Comparison of ENCODE assay signal across 9 cellular contexts in genomic region chr6:30782425-30783014, GRCh38. TPM values are rescaled to one million over a fixed set of nuclear protein-coding genes. Genes with fewer than 3 reads are reported as not detected.
DNase-seq lines count a peak whose midpoint lies in the region; ATAC-seq and TF ChIP-seq lines count a peak whose summit lies in the region.
"Had no signal": no experiment of that assay in that cellular context is flagged by ENCODE, and none has a peak within 500 bp of the region (broad histone marks: within the 10 kb centered on the region; RNA-seq: fewer than 3 reads in every experiment).

No MANE protein-coding gene starts in this region.

- H4K91ac ChIP-seq in IMR-90 (ENCODE audit: insufficient read depth, low read depth, low read length), result peak overlapping the region; percentile 83

- peak overlapping the region; percentile 86 for H2AK5ac ChIP-seq in IMR-90 (ENCODE audit: low read depth, low read length)

- H3K9me3 ChIP-seq in IMR-90 (ENCODE audit: control insufficient read depth, insufficient read depth, low read length) (no peaks in the 10 kb centered on the region), mammary epithelial cell (replicated peaks; ENCODE audit: insufficient read depth, low read length) (no peaks in the 10 kb centered on the region), muscle layer of duodenum (ENCODE audit: control insufficient read depth in 1 of 2, low read length in 2 of 2) (no peaks in the 10 kb centered on the region)

- dilution Hi-C loops in IMR-90 (cut with HindIII; ENCODE audit: low sequenced_read_pairs, unreplicated experiment), result no loop called here
- dilution Hi-C loops in mammary epithelial cell (cut with HindIII; ENCODE audit: low sequenced_read_pairs), result loop anchor here (5.0 kb wide), 2 partner anchors 35 to 100 kb away; no protein-coding TSS in a partner anchor

- H3K9me1 ChIP-seq in IMR-90 (ENCODE audit: insufficient read depth, low read length), result peaks cover 19% of the 10 kb centered on the region

- H3K27me3 ChIP-seq in IMR-90 (ENCODE audit: control insufficient read depth, insufficient read depth, low read length) (no peaks in the 10 kb centered on the region), mammary epithelial cell (ENCODE audit: insufficient read depth, low read length) (no peaks in the 10 kb centered on the region), muscle layer of duodenum (ENCODE audit: low read depth, low read length) (no peaks in the 10 kb centered on the region)
- H3K27me3 ChIP-seq: cardiac muscle cell had no signal

- peak overlapping the region; percentile 84 for H2BK120ac ChIP-seq in IMR-90 (ENCODE audit: low read depth, low read length)

- peak overlapping the region; percentile 82 for H3K23ac ChIP-seq in IMR-90 (ENCODE audit: low read depth, low read length)

- TSS peak; percentile 92 for BruUV-seq in IMR-90 (replicated peaks; lab: Mats Ljungman, UMichigan)
- BruUV-seq in mammary epithelial cell (replicated peaks; lab: Mats Ljungman, UMichigan), result TSS peak; percentile 89

- H2AFZ ChIP-seq in IMR-90 (replicated peaks; ENCODE audit: low read length, poor library complexity) (no peak overlapping the region), mammary epithelial cell (ENCODE audit: low read depth, low read length) (peak overlapping the region; percentile 31)

- H2BK15ac ChIP-seq in IMR-90 (ENCODE audit: low read depth, low read length), result peak overlapping the region; percentile 91

- peak overlapping the region; percentile 60; the same call in 1 of the 2 replicates for H3K9ac ChIP-seq in IMR-90 (ENCODE audit: low read depth, low read length)
- H3K9ac ChIP-seq in mammary epithelial cell (ENCODE audit: insufficient read depth, low read length), result peak overlapping the region; percentile 76

- TF ChIP-seq RAD21 in IMR-90 (IDR thresholded peaks at IDR 0.05; ENCODE audit: low read length), result no peak

- H3K4me1 ChIP-seq in IMR-90 (ENCODE audit: control insufficient read depth, insufficient read depth, low read length) (peaks cover 31% of the 10 kb centered on the region), mammary epithelial cell (ENCODE audit: insufficient read depth, low read length) (peaks cover 36% of the 10 kb centered on the region), muscle layer of duodenum (ENCODE audit: control insufficient read depth in 1 of 2, insufficient read depth in 2 of 2, low read length in 2 of 2) (peaks cover 20 to 23% of the 10 kb centered on the region in 2 donors)

- DNase-seq in A172 (ENCODE audit: low spot score), result peak; percentile 73
- DNase-seq in IMR-90, result peak; percentile 51
- peak; percentile 79 for DNase-seq in mammary epithelial cell
- DNase-seq in 8988T, result no peak
- no peak for DNase-seq in activated CD8-positive, alpha-beta memory T cell treated with anti-CD3 and anti-CD28 coated beads, Interleukin-2, amount 50 U/mL, for 4 hours

- H2AK9ac ChIP-seq in IMR-90 (replicated peaks; ENCODE audit: low read depth, low read length, poor library complexity), result no peak overlapping the region

- H3K27ac ChIP-seq in IMR-90 (ENCODE audit: insufficient read depth, low read length) (peak overlapping the region; percentile 84), mammary epithelial cell (ENCODE audit: insufficient read depth, low read depth, low read length) (peak overlapping the region; percentile 97), muscle layer of duodenum (ENCODE audit: low read length) (peak overlapping the region; percentile 69)

- TF ChIP-seq POLR2A in IMR-90 (IDR thresholded peaks at IDR 0.05; ENCODE audit: low read depth, low read length), result no peak; the same call in 1 of the 2 replicates

- H4K5ac ChIP-seq in IMR-90 (ENCODE audit: low read depth, low read length), result peak overlapping the region; percentile 73

- H3K4me3 ChIP-seq in IMR-90 (ENCODE audit: insufficient read depth, low read depth, low read length) (no peak overlapping the region), mammary epithelial cell (replicated peaks in 1 of 3; ENCODE audit: insufficient read depth in 1 of 3, low read depth in 2 of 3, low read length in 3 of 3) (no peak overlapping the region), muscle layer of duodenum (ENCODE audit: low read depth in 1 of 2, low read length in 2 of 2) (peak overlapping the region in 1 of 2 donors; percentile 32)
- H3K4me3 ChIP-seq: cardiac muscle cell had no signal

- in situ Hi-C loops in IMR-90 (cut with MboI; ENCODE audit: low sequenced_read_pairs), result loop anchor here (5.0 kb wide), 2 partner anchors 35 to 40 kb away; partner anchors contain the start of genes FLOT1 and IER3
- in situ Hi-C loops in mammary epithelial cell (cut with MboI; ENCODE audit: low sequenced_read_pairs in 2 of 2), result loop anchor here in 1 of 2 donors (5.0 kb wide), 1 partner anchor 35 kb away; no protein-coding TSS in a partner anchor

- H3K79me2 ChIP-seq in mammary epithelial cell (ENCODE audit: insufficient read depth, low read length), result no peaks in the 10 kb centered on the region

- peak overlapping the region; percentile 84 for H3K14ac ChIP-seq in IMR-90 (replicated peaks; ENCODE audit: low read depth, low read length)

- peak overlapping the region; percentile 63 to 91 for H4K8ac ChIP-seq in IMR-90 (ENCODE audit: low read depth in 2 of 2, low read length in 2 of 2)

- H4K20me1 ChIP-seq in IMR-90 (ENCODE audit: insufficient read depth, low read length) (no peaks in the 10 kb centered on the region), mammary epithelial cell (ENCODE audit: insufficient read depth, low read length) (no peaks in the 10 kb centered on the region)

- H3K36me3 ChIP-seq in IMR-90 (ENCODE audit: control insufficient read depth, insufficient read depth, low read length) (no peaks in the 10 kb centered on the region), mammary epithelial cell (ENCODE audit: insufficient read depth, low read length) (no peaks in the 10 kb centered on the region), muscle layer of duodenum (ENCODE audit: control insufficient read depth in 1 of 2, insufficient read depth in 2 of 2, low read length in 2 of 2) (peaks cover 0 to 14% of the 10 kb centered on the region in 2 donors)
- H3K36me3 ChIP-seq: cardiac muscle cell had no signal

- peak overlapping the region; percentile 89 for H3K18ac ChIP-seq in IMR-90 (ENCODE audit: low read depth, low read length)

- CTCF ChIA-PET in IMR-90 (lab: Yijun Ruan, JAX) (interaction anchor here (1.2 to 1.6 kb wide), 2 partner anchors 38 to 288 kb away, joined by 3 to 4 read pairs; no protein-coding TSS in a partner anchor), mammary epithelial cell (lab: Charles Lee; ENCODE audit: low non-redundant PET) (no interaction called here)

- H3K4me2 ChIP-seq in IMR-90 (ENCODE audit: low read depth, low read length) (peak overlapping the region; percentile 36), mammary epithelial cell (ENCODE audit: insufficient read depth, low read depth, low read length) (peak overlapping the region; percentile 67)

- TF ChIP-seq CTCF in IMR-90 (conservative IDR thresholded peaks at IDR 0.05; ENCODE audit: low read depth, low read length) (no peak), mammary epithelial cell (conservative IDR thresholded peaks at IDR 0.05 in 1 of 2, IDR thresholded peaks at IDR 0.05 in 1 of 2; ENCODE audit: extremely low read depth in 1 of 2, insufficient read depth in 1 of 2, low read depth in 1 of 2, low read length in 2 of 2) (no peak)

- H2BK5ac ChIP-seq in IMR-90 (ENCODE audit: low read depth, low read length, poor library complexity, severe bottlenecking), result peak overlapping the region; percentile 98

- ATAC-seq in IMR-90 (ENCODE audit: low read depth) (no peak; the same call in 1 of the 2 replicates), HG03196 (IDR thresholded peaks at IDR 0.05; ENCODE audit: unreplicated experiment) (no peak), HG03135 (IDR thresholded peaks at IDR 0.05; ENCODE audit: unreplicated experiment) (no peak)

- peaks cover 9 to 20% of the 10 kb centered on the region in 2 experiments; a peak in 3 of 4 replicates for H3K79me1 ChIP-seq in IMR-90 (ENCODE audit: low read depth in 1 of 2, low read length in 2 of 2)

- H3K4ac ChIP-seq in IMR-90 (ENCODE audit: low read depth, low read length), result peak overlapping the region; percentile 92

- H2BK20ac ChIP-seq in IMR-90 (ENCODE audit: low read depth, low read length), result peak overlapping the region; percentile 93

- intact Hi-C loops in IMR-90 (cut with micrococcal nuclease) (no loop called here), mammary epithelial cell (cut with micrococcal nuclease) (loop anchor here (1.0 kb wide), 3 partner anchors 29 to 94 kb away; no protein-coding TSS in a partner anchor)

- POLR2A ChIA-PET in IMR-90 (lab: Charles Lee; ENCODE audit: unreplicated experiment), result interaction anchor here (0.8 to 1.5 kb wide), 5 partner anchors 8 to 43 kb away, joined by 3 to 11 read pairs (median 7); partner anchors contain the start of gene FLOT1

- H3K56ac ChIP-seq in IMR-90 (ENCODE audit: extremely low read depth, insufficient read depth, low read length), result peak overlapping the region; percentile 97

TF ChIP-seq in IMR-90, 13 proteins besides CTCF, POLR2A, EP300 and RAD21:
- TF ChIP-seq NFE2L2 (IDR thresholded peaks at IDR 0.05; ENCODE audit: low read depth, low read length), result no peak
- no peak for TF ChIP-seq CHD1 (IDR thresholded peaks at IDR 0.05; ENCODE audit: low read depth, low read length)
- TF ChIP-seq RFX5 (IDR thresholded peaks at IDR 0.05; ENCODE audit: low read depth, low read length), result 0 out of 2 replicates have a peak, but pooled peaks have one; percentile 50
- TF ChIP-seq CEBPB (IDR thresholded peaks at IDR 0.05; ENCODE audit: low read depth, low read length), result peak; percentile 94

RNA-seq across cellular contexts. Expression of gene IER3, which starts 38.2 kb away (rescaled TPM):
- total RNA-seq in A172 (2014; rRNA removed; shearing (Covaris generic)), result 61.1 and 63.2 TPM in 2 replicates
- total RNA-seq in IMR-90 (2012; rRNA removed) (38.4 and 65.8 TPM in 2 replicates), mammary epithelial cell (100 to 1,000 TPM in 1 of 2 donors, 10 to 100 TPM in 1; 68.8 to 390 TPM)
- polyA plus RNA-seq in IMR-90 (2012; rRNA removed) (159 and 163 TPM in 2 replicates), mammary epithelial cell (121 TPM)
- polyA plus RNA-seq in IMR-90 (2012; cell fraction: cytosol; rRNA removed), result 156 and 229 TPM in 2 replicates
- polyA plus RNA-seq in IMR-90 (2012; cell fraction: nucleus; rRNA removed; ENCODE audit: low replicate concordance), result 349 and 418 TPM in 2 replicates
- polyA minus RNA-seq in mammary epithelial cell, result 81.4 TPM

RNA-seq across cellular contexts. Expression of gene FLOT1, which starts 40.0 kb away (rescaled TPM):
- 163 and 165 TPM in 2 replicates for total RNA-seq in A172 (2014; rRNA removed; shearing (Covaris generic))
- total RNA-seq in IMR-90 (2012; rRNA removed) (96.2 and 104 TPM in 2 replicates), mammary epithelial cell (10 to 100 TPM; 53.9 to 57.5 TPM)
- polyA plus RNA-seq in IMR-90 (2012; rRNA removed) (161 and 162 TPM in 2 replicates), mammary epithelial cell (63.7 TPM)
- polyA plus RNA-seq in IMR-90 (2012; cell fraction: cytosol; rRNA removed), result 135 and 169 TPM in 2 replicates
- 193 and 211 TPM in 2 replicates for polyA plus RNA-seq in IMR-90 (2012; cell fraction: nucleus; rRNA removed; ENCODE audit: low replicate concordance)
- 47.4 TPM for polyA minus RNA-seq in mammary epithelial cell

Comparison
In these comparisons a context has a peak if more than half of its experiments do, and no peak if none do; other contexts are left out.
1. DNase-seq: peak in A172 (single experiment), IMR-90 (single experiment) and mammary epithelial cell (single experiment); none in 8988T (single experiment) and activated CD8-positive, alpha-beta memory T cell treated with anti-CD3 and anti-CD28 coated beads, Interleukin-2, amount 50 U/mL, for 4 hours (single experiment).
2. Peak in every context shown above with its lines, with median percentiles within 50 percentile points of each other: H3K27ac ChIP-seq.